In genomic region chr18:6113650-6114049, GRCh38 we compare ENCODE assay signal across 8 cellular contexts.
"Had no signal": no experiment of that assay in that cellular context is flagged by ENCODE, and none has a peak within 500 bp of the region (broad histone marks: within the 10 kb centered on the region; RNA-seq: fewer than 3 reads in every experiment).

No MANE protein-coding gene starts in this region.

- FAIRE-seq: G401.6, GM12878, GM12891, GM12892, GM18507, GM19239 had no signal

- DNase-seq: GDM1, GF-D8 had no signal

- H3K4me3 ChIP-seq: GM12878 had no signal

- ATAC-seq: GM12878 had no signal
